ENCODE assay signal across 18 cellular contexts in genomic region chr1:159851386-159851785, GRCh38. TPM values are rescaled to one million over a fixed set of nuclear protein-coding genes. Genes with fewer than 3 reads are reported as not detected.
DNase-seq lines count a peak whose midpoint lies in the region; ATAC-seq, FAIRE-seq and TF ChIP-seq lines count a peak whose summit lies in the region.
"Had no signal": no experiment of that assay in that cellular context is flagged by ENCODE, and none has a peak within 500 bp of the region (broad histone marks: within the 10 kb centered on the region; RNA-seq: fewer than 3 reads in every experiment).

No MANE protein-coding gene starts in this region.

- no peaks in the 10 kb centered on the region for H3K9me2 ChIP-seq in OCI-LY7 (ENCODE audit: insufficient read depth, low read length)

- peaks cover 10% of the 10 kb centered on the region; the same call in 1 of the 2 replicates for H3K23me2 ChIP-seq in H1 (ENCODE audit: low read depth, low read length)

- H3K23ac ChIP-seq in H1 (ENCODE audit: insufficient read length), result no peak overlapping the region

- DNase-seq in CD14-positive monocyte (ENCODE audit: low spot score) (no peak), OCI-LY7 (ENCODE audit: low spot score) (peak; percentile 4), H1 (ENCODE audit: low read depth in 1 of 2, low spot score in 2 of 2) (no peak), natural killer cell (no peak), lower leg skin (ENCODE audit: low spot score in 2 of 2) (no peak), mesenteric fat pad (ENCODE audit: low spot score) (no peak), SK-N-DZ (ENCODE audit: low spot score) (no peak)
- DNase-seq: activated CD4-positive, alpha-beta T cell treated with anti-CD3 and anti-CD28 coated beads, Interleukin-2, amount 10 ng/mL, durations not matched to agents 24 days and 14 days; activated T-cell treated with anti-CD3 and anti-CD28 coated beads, Interleukin-2, amount 50 U/mL, for 24 hours; head of caudate nucleus; left colon; NCI-H1417 treated with DMSO at 0.1 percent for 48 hours; NCI-H226 had no signal

- no peak overlapping the region for H2AK5ac ChIP-seq in H1 (ENCODE audit: low read depth, low read length)

- H2BK15ac ChIP-seq in H1 (ENCODE audit: low read length), result no peak overlapping the region

- H3K9ac ChIP-seq in H1 (replicated peaks in 1 of 4; ENCODE audit: extremely low read depth in 1 of 4, low read depth in 3 of 4, low read length in 3 of 4), result no peak overlapping the region
- H3K9ac ChIP-seq: BLaER1 had no signal

- H2BK120ac ChIP-seq in H1 (replicated peaks; ENCODE audit: low read depth, low read length), result no peak overlapping the region

- H3K9me3 ChIP-seq in OCI-LY7 (ENCODE audit: low read length), result no peaks in the 10 kb centered on the region
- H3K9me3 ChIP-seq in H1 (ENCODE audit: insufficient read depth in 2 of 2, low read depth in 1 of 2, low read length in 1 of 2), result no peaks in the 10 kb centered on the region; a peak in 1 of 4 replicates
- H3K9me3 ChIP-seq: BLaER1 had no signal

- ATAC-seq in natural killer cell, result no peak
- ATAC-seq: left colon had no signal

- H3K27ac Mint-ChIP-seq in CD14-positive monocyte (peak overlapping the region in 1 of 7 donors; percentile 22), natural killer cell (no peak overlapping the region)
- H3K27ac Mint-ChIP-seq: activated CD4-positive, alpha-beta T cell treated with anti-CD3 and anti-CD28 coated beads, Interleukin-2, amount 10 ng/mL, durations not matched to agents 24 days and 14 days; activated T-cell treated with anti-CD3 and anti-CD28 coated beads, Interleukin-2, amount 50 U/mL, for 24 hours; T-helper 2 cell treated with Interferon-gamma antibody and Interleukin-4, amounts not matched to agents 5 μg/mL and 100 μg/mL, for 36 hours had no signal

- H4K91ac ChIP-seq in H1 (replicated peaks; ENCODE audit: insufficient read length, low read length), result no peak overlapping the region

- H3K27ac ChIP-seq in OCI-LY7 (ENCODE audit: low read depth, low read length, poor library complexity, severe bottlenecking), result no peak overlapping the region
- H3K27ac ChIP-seq in H1 (ENCODE audit: low read depth, low read length), result no peak overlapping the region
- H3K27ac ChIP-seq: BLaER1 had no signal

- no peak overlapping the region for H2BK5ac ChIP-seq in H1 (ENCODE audit: low read depth, low read length)

- H3K9me3 Mint-ChIP-seq in CD14-positive monocyte, result no peaks in the 10 kb centered on the region
- no peaks in the 10 kb centered on the region for H3K9me3 Mint-ChIP-seq in natural killer cell
- H3K9me3 Mint-ChIP-seq: activated CD4-positive, alpha-beta T cell treated with anti-CD3 and anti-CD28 coated beads, Interleukin-2, amount 10 ng/mL, durations not matched to agents 24 days and 14 days; activated T-cell treated with anti-CD3 and anti-CD28 coated beads, Interleukin-2, amount 50 U/mL, for 24 hours; T-helper 2 cell treated with Interferon-gamma antibody and Interleukin-4, amounts not matched to agents 5 μg/mL and 100 μg/mL, for 36 hours had no signal

- no peak for FAIRE-seq in H1 (lab: Jason Lieb, UNC)
- FAIRE-seq: GM18507 had no signal

- H3K14ac ChIP-seq in H1 (ENCODE audit: insufficient read length), result no peak overlapping the region

- no peak for TF ChIP-seq EP300 in H1 (IDR thresholded peaks at IDR 0.05; ENCODE audit: borderline replicate concordance in 1 of 2, low read depth in 2 of 2, low read length in 2 of 2)

- H3K18ac ChIP-seq in H1 (ENCODE audit: extremely low read depth, low read length), result no peak overlapping the region

- POLR2A ChIA-PET in OCI-LY7 (lab: Charles Lee), result interaction anchor here (0.6 to 1.1 kb wide), 2 partner anchors 24 to 1759 kb away, joined by 3 to 8 read pairs; no protein-coding TSS in a partner anchor
- POLR2A ChIA-PET in H1 (lab: Charles Lee; ENCODE audit: partially characterized antibody), result interaction anchor here (1.3 kb wide), 1 partner anchor 20 kb away, joined by 3 read pairs; no protein-coding TSS in a partner anchor

- H3K27me3 Mint-ChIP-seq in CD14-positive monocyte (ENCODE audit: low read depth in 3 of 3) (peaks cover 9 to 18% (median 13%) of the 10 kb centered on the region in 3 donors), natural killer cell (ENCODE audit: low read depth in 2 of 2) (peaks cover 0 to 7% of the 10 kb centered on the region in 2 donors)
- H3K27me3 Mint-ChIP-seq: activated T-cell treated with anti-CD3 and anti-CD28 coated beads, Interleukin-2, amount 50 U/mL, for 24 hours had no signal

- H3K4ac ChIP-seq in H1 (replicated peaks; ENCODE audit: insufficient read length, low read depth, low read length), result no peak overlapping the region

- H3K27me3 ChIP-seq in H1 (replicated peaks in 1 of 4; ENCODE audit: control insufficient read depth in 3 of 4, extremely low read depth in 1 of 4, insufficient read depth in 3 of 4, low read length in 3 of 4), result peaks cover 7 to 32% (median 24%) of the 10 kb centered on the region in 4 experiments

- no TSS peak for BruUV-seq in OCI-LY7 (replicated peaks; lab: Mats Ljungman, UMichigan)

- CTCF ChIA-PET in OCI-LY7 (lab: Charles Lee; ENCODE audit: unreplicated experiment) (no interaction called here), H1 (lab: Charles Lee; ENCODE audit: partially characterized antibody) (interaction anchor here (0.7 to 8.4 kb wide), 23 partner anchors 10 to 180 kb away, joined by 3 to 107 read pairs (median 4); partner anchors contain the start of genes FCRL6, PIGM, SLAMF8 and VSIG8)

- H3K36me3 ChIP-seq in OCI-LY7 (ENCODE audit: insufficient read depth, low read length) (no peaks in the 10 kb centered on the region), H1 (ENCODE audit: control insufficient read depth in 2 of 4, insufficient read depth in 4 of 4, low read length in 3 of 4) (no peaks in the 10 kb centered on the region)
- H3K36me3 ChIP-seq: BLaER1 had no signal

- H3K4me1 ChIP-seq in OCI-LY7 (ENCODE audit: insufficient read depth, low read length, poor library complexity, severe bottlenecking), result no peaks in the 10 kb centered on the region
- H3K4me1 ChIP-seq in H1 (replicated peaks in 1 of 4; ENCODE audit: control insufficient read depth in 3 of 4, insufficient read depth in 4 of 4, low read length in 3 of 4), result no peaks in the 10 kb centered on the region
- H3K4me1 ChIP-seq: BLaER1 had no signal

- H3K4me1 Mint-ChIP-seq in CD14-positive monocyte (peaks cover 33% of the 10 kb centered on the region), natural killer cell (peaks cover 27 to 28% of the 10 kb centered on the region in 2 donors)

- WGBS in H1 (ENCODE audit: extremely low coverage in 1 of 2, insufficient coverage in 1 of 2, insufficient read length in 1 of 2, insufficient replicate concordance in 2 of 2, low coverage in 1 of 2, low lambda C conversion rate in 2 of 2, missing lambda C conversion rate in 1 of 2), 2 experiments, result 75% methylated on average over 1 of the region's 1 CpG; no CpG with 5 or more reads in 1 of the 2 experiments
- 52 to 79% methylated on average over 1 of the region's 1 CpG for WGBS in lower leg skin, 2 donors

- no peaks in the 10 kb centered on the region for H4K20me1 ChIP-seq in OCI-LY7 (ENCODE audit: insufficient read depth, low read length)
- H4K20me1 ChIP-seq in H1 (replicated peaks in 1 of 2; ENCODE audit: control insufficient read depth in 1 of 2, insufficient read depth in 2 of 2, low read length in 2 of 2), result peaks cover 0 to 2% of the 10 kb centered on the region in 2 experiments
- H4K20me1 ChIP-seq: BLaER1 had no signal

- H4K8ac ChIP-seq in H1 (ENCODE audit: extremely low read depth, insufficient read depth, low read length), result no peak overlapping the region

- H3K36me3 Mint-ChIP-seq in CD14-positive monocyte, result no peaks in the 10 kb centered on the region
- H3K36me3 Mint-ChIP-seq in natural killer cell, result no peaks in the 10 kb centered on the region

- no peak overlapping the region for H4K5ac ChIP-seq in H1 (ENCODE audit: insufficient read length, low read depth, low read length)

- no peak overlapping the region for H2BK12ac ChIP-seq in H1 (ENCODE audit: low read depth, low read length)

- intact Hi-C loops in CD14-positive monocyte (cut with micrococcal nuclease) (no loop called here), OCI-LY7 (cut with micrococcal nuclease; ENCODE audit: unreplicated experiment) (no loop called here), natural killer cell (cut with micrococcal nuclease) (loop anchor here (5.0 kb wide), 1 partner anchor 49 kb away; the partner anchor contains the start of gene FCRL6), lower leg skin (cut with DNase I; ENCODE audit: low total_unique reads) (no loop called here)

- H3K4me2 ChIP-seq in OCI-LY7 (ENCODE audit: low read length), result no peak overlapping the region
- H3K4me2 ChIP-seq in H1 (ENCODE audit: insufficient read depth in 1 of 2, low read depth in 2 of 2, low read length in 2 of 2), result no peak overlapping the region
- H3K4me2 ChIP-seq: BLaER1 had no signal

- H2AFZ ChIP-seq in OCI-LY7 (ENCODE audit: low read length) (no peak overlapping the region), H1 (ENCODE audit: low read length) (no peak overlapping the region)

- H3K79me2 ChIP-seq in OCI-LY7 (ENCODE audit: insufficient read depth, low read depth, low read length) (no peaks in the 10 kb centered on the region), H1 (ENCODE audit: control insufficient read depth in 1 of 2, insufficient read depth in 2 of 2, low read length in 2 of 2) (no peaks in the 10 kb centered on the region)

- H2BK20ac ChIP-seq in H1 (ENCODE audit: low read length), result no peak overlapping the region

- no peak overlapping the region for H3K4me3 ChIP-seq in GM12875 (ENCODE audit: low read depth, low read length)
- no peak overlapping the region for H3K4me3 ChIP-seq in OCI-LY7 (ENCODE audit: low read depth, low read length, poor library complexity, severe bottlenecking)
- H3K4me3 ChIP-seq in H1 (ENCODE audit: extremely low read depth in 1 of 4, insufficient read depth in 2 of 4, low read depth in 3 of 4, low read length in 4 of 4), result no peak overlapping the region
- H3K4me3 ChIP-seq in lower leg skin (ENCODE audit: low read depth, poor library complexity, severe bottlenecking), result no peak overlapping the region
- H3K4me3 ChIP-seq: BLaER1 had no signal

- no peaks in the 10 kb centered on the region for H3K79me1 ChIP-seq in H1 (ENCODE audit: low read depth, low read length)

- no peak overlapping the region for H3K4me3 Mint-ChIP-seq in CD14-positive monocyte
- no peak overlapping the region for H3K4me3 Mint-ChIP-seq in natural killer cell
- H3K4me3 Mint-ChIP-seq: activated CD4-positive, alpha-beta T cell treated with anti-CD3 and anti-CD28 coated beads, Interleukin-2, amount 10 ng/mL, durations not matched to agents 24 days and 14 days; activated T-cell treated with anti-CD3 and anti-CD28 coated beads, Interleukin-2, amount 50 U/mL, for 24 hours; T-helper 2 cell treated with Interferon-gamma antibody and Interleukin-4, amounts not matched to agents 5 μg/mL and 100 μg/mL, for 36 hours had no signal

- no peak; a peak in 1 of 4 replicates for TF ChIP-seq RAD21 in H1 (IDR thresholded peaks at IDR 0.05 in 1 of 2, conservative IDR thresholded peaks at IDR 0.05 in 1 of 2; ENCODE audit: low read depth in 2 of 2, low read length in 2 of 2)

- TF ChIP-seq POLR2A in H1 (IDR thresholded peaks at IDR 0.05; ENCODE audit: control extremely low read depth in 1 of 2, low read depth in 2 of 2, low read length in 2 of 2) (no peak), lower leg skin (IDR thresholded peaks at IDR 0.05) (no peak)

- peak; percentile 43 for TF ChIP-seq CTCF in CD14-positive monocyte (IDR thresholded peaks at IDR 0.05)
- peak; percentile 22; the same call in 1 of the 2 replicates for TF ChIP-seq CTCF in GM12875 (IDR thresholded peaks at IDR 0.05; ENCODE audit: borderline replicate concordance, insufficient read depth, low read depth, low read length)
- TF ChIP-seq CTCF in OCI-LY7 (conservative IDR thresholded peaks at IDR 0.05; ENCODE audit: low read length), result peak; percentile 57
- TF ChIP-seq CTCF in H1 (IDR thresholded peaks at IDR 0.05; ENCODE audit: control extremely low read depth in 1 of 3, insufficient read depth in 1 of 3, low read depth in 1 of 3, low read length in 3 of 3), result peak in 2 of 3 experiments; percentile 5 to 51; a peak in 2 of 4 replicates
- TF ChIP-seq CTCF in natural killer cell (IDR thresholded peaks at IDR 0.05), result no peak
- no peak for TF ChIP-seq CTCF in lower leg skin (IDR thresholded peaks at IDR 0.05)

- no peak overlapping the region for H3K56ac ChIP-seq in H1 (replicated peaks; ENCODE audit: insufficient read length, low read depth, low read length)

RNA-seq across cellular contexts. Expression of gene VSIG8, which starts 11.1 kb away (rescaled TPM):
- polyA plus RNA-seq in CD14-positive monocyte (not detected), H1 (2011; rRNA removed) (not detected in 2 replicates)
- total RNA-seq in OCI-LY7 (2014; rRNA removed; shearing (Covaris generic)), result not detected in 2 replicates
- total RNA-seq in OCI-LY7 (2022) (not detected in 2 replicates), natural killer cell (not detected), lower leg skin (10 to 100 TPM; 14.6 to 54.5 (median 43.1) TPM), mesenteric fat pad (not detected)
- total RNA-seq in H1 (2021; fragmentation: NEBNext Ultra II Directional; extraction: Animal tissue kit (Norgen Biotek cat#: 25700)), result not detected in 2 replicates
- not detected for polyA plus RNA-seq in H1 (2011; cell fraction: cytosol; rRNA removed)
- polyA plus RNA-seq in H1 (2011; cell fraction: nucleus; rRNA removed), result not detected
- not detected in 4 replicates for polyA plus RNA-seq in H1 (2012, experiment 1 of 2)
- not detected for polyA plus RNA-seq in H1 (2012, experiment 2 of 2)
- polyA plus RNA-seq in H1 (2013, experiment 1 of 2), result not detected
- not detected for polyA plus RNA-seq in H1 (2013, experiment 2 of 2)
- not detected in 2 replicates for polyA minus RNA-seq in H1 (2011; rRNA and poly(A)+ RNA removed)
- not detected for polyA minus RNA-seq in H1 (2011; cell fraction: cytosol; rRNA and poly(A)+ RNA removed)
- not detected for polyA minus RNA-seq in H1 (2011; cell fraction: nucleus; rRNA and poly(A)+ RNA removed)
- polyA plus RNA-seq in SK-N-DZ (2014; cell fraction: cytosol; rRNA removed), result not detected in 2 replicates
- not detected in 2 replicates for polyA plus RNA-seq in SK-N-DZ (2014; cell fraction: nucleus; rRNA removed)
- total RNA-seq: activated CD4-positive, alpha-beta T cell treated with anti-CD3 and anti-CD28 coated beads, Interleukin-2, amount 10 ng/mL, durations not matched to agents 24 days and 14 days; left colon; pulmonary artery endothelial cell had no signal

RNA-seq across cellular contexts. Expression of gene SLAMF8, which starts 24.7 kb away (rescaled TPM):
- polyA plus RNA-seq in CD14-positive monocyte (1 to 10 TPM; 2.6 to 5.7 TPM), H1 (2011; rRNA removed) (not detected in 2 replicates)
- not detected in 2 replicates for total RNA-seq in OCI-LY7 (2014; rRNA removed; shearing (Covaris generic))
- total RNA-seq in OCI-LY7 (2022) (not detected in 2 replicates), natural killer cell (1 to 10 TPM in 2 of 3 donors, under 1 TPM in 1; 0.64 to 4.4 (median 2.8) TPM), lower leg skin (1 to 10 TPM; 3.1 to 7.8 (median 5.2) TPM), mesenteric fat pad (11.3 TPM)
- not detected in 2 replicates for total RNA-seq in H1 (2021; fragmentation: NEBNext Ultra II Directional; extraction: Animal tissue kit (Norgen Biotek cat#: 25700))
- not detected for polyA plus RNA-seq in H1 (2011; cell fraction: cytosol; rRNA removed)
- not detected for polyA plus RNA-seq in H1 (2011; cell fraction: nucleus; rRNA removed)
- 0.28 TPM in 1 of 4 replicates, not detected in the others for polyA plus RNA-seq in H1 (2012, experiment 1 of 2)
- polyA plus RNA-seq in H1 (2012, experiment 2 of 2), result not detected
- polyA plus RNA-seq in H1 (2013, experiment 1 of 2), result not detected
- polyA plus RNA-seq in H1 (2013, experiment 2 of 2), result not detected
- polyA minus RNA-seq in H1 (2011; rRNA and poly(A)+ RNA removed), result not detected in 2 replicates
- not detected for polyA minus RNA-seq in H1 (2011; cell fraction: cytosol; rRNA and poly(A)+ RNA removed)
- polyA minus RNA-seq in H1 (2011; cell fraction: nucleus; rRNA and poly(A)+ RNA removed), result not detected
- polyA plus RNA-seq in SK-N-DZ (2014; cell fraction: cytosol; rRNA removed), result not detected in 2 replicates
- not detected in 2 replicates for polyA plus RNA-seq in SK-N-DZ (2014; cell fraction: nucleus; rRNA removed)
- total RNA-seq: pulmonary artery endothelial cell had no signal

RNA-seq across cellular contexts. Expression of gene CFAP45, which starts 48.6 kb away (rescaled TPM):
- under 1 TPM in 1 of 2 donors, not detected in 1; 0.12 TPM for polyA plus RNA-seq in CD14-positive monocyte
- 0.57 TPM in 1 of 2 replicates, not detected in the other for total RNA-seq in OCI-LY7 (2014; rRNA removed; shearing (Covaris generic))
- total RNA-seq in OCI-LY7 (2022), result 0.63 and 0.85 TPM in 2 replicates
- not detected in 2 replicates for total RNA-seq in H1 (2021; fragmentation: NEBNext Ultra II Directional; extraction: Animal tissue kit (Norgen Biotek cat#: 25700))
- 0.05 and 0.11 TPM in 2 replicates for polyA plus RNA-seq in H1 (2011; rRNA removed)
- 0.45 TPM for polyA plus RNA-seq in H1 (2011; cell fraction: cytosol; rRNA removed)
- 0.16 TPM for polyA plus RNA-seq in H1 (2011; cell fraction: nucleus; rRNA removed)
- polyA plus RNA-seq in H1 (2012, experiment 1 of 2), result 0.16 to 0.64 TPM (median 0.36 TPM) in 4 replicates
- 0.31 TPM for polyA plus RNA-seq in H1 (2012, experiment 2 of 2)
- 0.30 TPM for polyA plus RNA-seq in H1 (2013, experiment 1 of 2)
- 0.31 TPM for polyA plus RNA-seq in H1 (2013, experiment 2 of 2)
- not detected in 2 replicates for polyA minus RNA-seq in H1 (2011; rRNA and poly(A)+ RNA removed)
- polyA minus RNA-seq in H1 (2011; cell fraction: cytosol; rRNA and poly(A)+ RNA removed), result not detected
- polyA minus RNA-seq in H1 (2011; cell fraction: nucleus; rRNA and poly(A)+ RNA removed), result not detected
- total RNA-seq in natural killer cell, result 1 to 10 TPM; 1.3 to 5.0 (median 1.6) TPM
- 1 to 10 TPM in 1 of 4 donors, under 1 TPM in 3; 0.46 to 3.0 (median 0.66) TPM for total RNA-seq in lower leg skin
- 0.64 TPM for total RNA-seq in mesenteric fat pad
- polyA plus RNA-seq in SK-N-DZ (2014; cell fraction: cytosol; rRNA removed), result 0.17 and 0.29 TPM in 2 replicates
- 4.3 TPM in 1 of 2 replicates, not detected in the other for polyA plus RNA-seq in SK-N-DZ (2014; cell fraction: nucleus; rRNA removed)

RNA-seq across cellular contexts. Expression of gene FCRL6, which starts 49.2 kb away (rescaled TPM):
- under 1 TPM; 0.15 to 0.17 TPM for polyA plus RNA-seq in CD14-positive monocyte
- not detected in 2 replicates for total RNA-seq in OCI-LY7 (2014; rRNA removed; shearing (Covaris generic))
- not detected in 2 replicates for total RNA-seq in OCI-LY7 (2022)
- not detected in 2 replicates for total RNA-seq in H1 (2021; fragmentation: NEBNext Ultra II Directional; extraction: Animal tissue kit (Norgen Biotek cat#: 25700))
- polyA plus RNA-seq in H1 (2011; rRNA removed), result 0.08 TPM in 1 of 2 replicates, not detected in the other
- not detected for polyA plus RNA-seq in H1 (2011; cell fraction: cytosol; rRNA removed)
- not detected for polyA plus RNA-seq in H1 (2011; cell fraction: nucleus; rRNA removed)
- not detected in 4 replicates for polyA plus RNA-seq in H1 (2012, experiment 1 of 2)
- polyA plus RNA-seq in H1 (2012, experiment 2 of 2), result not detected
- not detected for polyA plus RNA-seq in H1 (2013, experiment 1 of 2)
- not detected for polyA plus RNA-seq in H1 (2013, experiment 2 of 2)
- not detected in 2 replicates for polyA minus RNA-seq in H1 (2011; rRNA and poly(A)+ RNA removed)
- not detected for polyA minus RNA-seq in H1 (2011; cell fraction: cytosol; rRNA and poly(A)+ RNA removed)
- not detected for polyA minus RNA-seq in H1 (2011; cell fraction: nucleus; rRNA and poly(A)+ RNA removed)
- total RNA-seq in natural killer cell, result 100 to 1,000 TPM; 138 to 309 (median 298) TPM
- total RNA-seq in lower leg skin, result under 1 TPM in 3 of 4 donors, not detected in 1; 0.17 to 0.80 (median 0.42) TPM
- total RNA-seq in mesenteric fat pad, result not detected
- not detected in 2 replicates for polyA plus RNA-seq in SK-N-DZ (2014; cell fraction: cytosol; rRNA removed)
- polyA plus RNA-seq in SK-N-DZ (2014; cell fraction: nucleus; rRNA removed), result not detected in 2 replicates
- total RNA-seq: activated CD4-positive, alpha-beta T cell treated with anti-CD3 and anti-CD28 coated beads, Interleukin-2, amount 10 ng/mL, durations not matched to agents 24 days and 14 days had no signal

Comparison
In these comparisons a context has a peak if more than half of its experiments do, and no peak if none do; other contexts are left out.
1. CTCF ChIP-seq: peak in CD14-positive monocyte (single experiment), GM12875 (single experiment), OCI-LY7 (single experiment) and H1 (2 of 3); none in natural killer cell (single experiment) and lower leg skin (0 of 3).
2. RNA of gene VSIG8, which starts 11.1 kb away (total RNA-seq): 14.6 to 54.5 TPM in lower leg skin; not detected in OCI-LY7, not detected in H1, not detected in natural killer cell and not detected in mesenteric fat pad (single experiment); every median in the first group is over 10 times any median in the second.